In genomic region chr12:71129364-71129763, GRCh38 we compare ENCODE assay signal across 29 cellular contexts. TPM values are rescaled to one million over a fixed set of nuclear protein-coding genes. Genes with fewer than 3 reads are reported as not detected.
DNase-seq lines count a peak whose midpoint lies in the region; ATAC-seq, FAIRE-seq and TF ChIP-seq lines count a peak whose summit lies in the region.
"Had no signal": no experiment of that assay in that cellular context is flagged by ENCODE, and none has a peak within 500 bp of the region (broad histone marks: within the 10 kb centered on the region; RNA-seq: fewer than 3 reads in every experiment).

No MANE protein-coding gene starts in this region.

- no peak for DNase-seq in A673 (ENCODE audit: low spot score)
- no peak for DNase-seq in pancreas
- DNase-seq in HuH-7 (ENCODE audit: low spot score) = no peak
- DNase-seq in breast epithelium (ENCODE audit: low spot score in 2 of 2) = no peak
- no peak for DNase-seq in aorta
- DNase-seq: ACHN; BE2C; C1 segment of cervical spinal cord; CD4-positive, alpha-beta memory T cell; CD4-positive, CD25-positive, alpha-beta regulatory T cell; CD8-positive, alpha-beta memory T cell; COR-L47; DMS 273 treated with DMSO at 0.1 percent for 48 hours; DMS153; DMS53; DMS79; DND-41; EL; GDM1 had no signal

- no peaks in the 10 kb centered on the region for H3K9me3 ChIP-seq in A673 (ENCODE audit: low read depth, low read length, poor library complexity, severe bottlenecking)
- no peaks in the 10 kb centered on the region for H3K9me3 ChIP-seq in pancreas
- no peaks in the 10 kb centered on the region for H3K9me3 ChIP-seq in breast epithelium
- no peaks in the 10 kb centered on the region for H3K9me3 ChIP-seq in aorta (ENCODE audit: control insufficient read depth, low read length)
- H3K9me3 ChIP-seq: A549, BE2C, BLaER1 had no signal

- 65 to 71% methylated on average over 2 of the region's 2 CpGs for WGBS in pancreas, 2 donors
- WGBS in aorta, 2 donors = 83 to 85% methylated on average over 2 of the region's 2 CpGs

- H3K36me3 ChIP-seq in A673 (ENCODE audit: insufficient read depth, low read length, poor library complexity, severe bottlenecking) = peaks cover 28% of the 10 kb centered on the region
- peaks cover 0 to 4% (median 0%) of the 10 kb centered on the region in 3 donors for H3K36me3 ChIP-seq in pancreas
- H3K36me3 ChIP-seq in breast epithelium = no peaks in the 10 kb centered on the region
- no peaks in the 10 kb centered on the region for H3K36me3 ChIP-seq in aorta (ENCODE audit: control insufficient read depth in 1 of 2, insufficient read depth in 2 of 2, low read length in 1 of 2)
- H3K36me3 ChIP-seq: BLaER1 had no signal

- intact Hi-C loops in A673 (cut with micrococcal nuclease; ENCODE audit: unreplicated experiment) (no loop called here), pancreas (cut with DNase I) (no loop called here), breast epithelium (cut with DNase I; ENCODE audit: low total_unique reads) (no loop called here), aorta (cut with DNase I) (no loop called here)

- CTCF ChIA-PET in A673 (lab: Charles Lee) = no interaction called here

- no TSS peak for BruUV-seq in A673 (replicated peaks; lab: Mats Ljungman, UMichigan)

- H3K4me1 ChIP-seq in A673 (ENCODE audit: insufficient read depth, low read length, poor library complexity, severe bottlenecking) (peaks cover 69% of the 10 kb centered on the region), pancreas (peaks cover 0 to 9% (median 7%) of the 10 kb centered on the region in 3 donors), breast epithelium (no peaks in the 10 kb centered on the region), aorta (ENCODE audit: control insufficient read depth in 1 of 2, insufficient read depth in 2 of 2, low read length in 2 of 2) (no peaks in the 10 kb centered on the region)
- H3K4me1 ChIP-seq: A549, BLaER1 had no signal

- no peaks in the 10 kb centered on the region for H3K27me3 ChIP-seq in A673 (replicated peaks; ENCODE audit: insufficient read depth, low read depth, low read length, poor library complexity)
- H3K27me3 ChIP-seq in pancreas = no peaks in the 10 kb centered on the region
- H3K27me3 ChIP-seq in breast epithelium = no peaks in the 10 kb centered on the region
- no peaks in the 10 kb centered on the region for H3K27me3 ChIP-seq in aorta (ENCODE audit: control insufficient read depth in 1 of 2, insufficient read depth in 2 of 2, low read length in 1 of 2)
- H3K27me3 ChIP-seq: BE2C, BLaER1 had no signal

- POLR2A ChIA-PET in A673 (lab: Charles Lee; ENCODE audit: low non-redundant PET) = no interaction called here

- TF ChIP-seq CTCF in A673 (conservative IDR thresholded peaks at IDR 0.05; ENCODE audit: low read depth, low read length) (no peak), pancreas (IDR thresholded peaks at IDR 0.05) (no peak), breast epithelium (IDR thresholded peaks at IDR 0.05) (no peak)

- no peak overlapping the region for H3K4me3 ChIP-seq in A673 (ENCODE audit: low read depth, low read length, poor library complexity, severe bottlenecking)
- no peak overlapping the region for H3K4me3 ChIP-seq in pancreas
- H3K4me3 ChIP-seq in breast epithelium = no peak overlapping the region
- H3K4me3 ChIP-seq in aorta (ENCODE audit: low read length in 2 of 2) = no peak overlapping the region
- H3K4me3 ChIP-seq: A549, BLaER1, GM12878 had no signal

- ATAC-seq in pancreas = no peak
- no peak for ATAC-seq in aorta (ENCODE audit: low FRiP score)
- ATAC-seq: A549, GM12878 had no signal

- peak; percentile 35 for FAIRE-seq in endometrium (lab: Jason Lieb, UNC)
- peak; percentile 59 for FAIRE-seq in pancreas (lab: Jason Lieb, UNC)
- FAIRE-seq: A549, GM12878, GM12892, GM18507 had no signal

- H3K27ac ChIP-seq in A673 (ENCODE audit: low read depth, low read length, poor library complexity, severe bottlenecking) (peak overlapping the region; percentile 59), pancreas (no peak overlapping the region), breast epithelium (no peak overlapping the region), aorta (ENCODE audit: low read depth in 1 of 2, low read length in 2 of 2) (no peak overlapping the region)
- H3K27ac ChIP-seq: A549, BLaER1 had no signal

- TF ChIP-seq POLR2A in breast epithelium (IDR thresholded peaks at IDR 0.05) = no peak

RNA-seq across cellular contexts. Expression of gene TSPAN8, which starts 28.4 kb away (rescaled TPM):
- 74.7 and 79.4 TPM in 2 replicates for total RNA-seq in A673 (2021)
- total RNA-seq in pancreas = 10 to 100 TPM; 21.8 to 90.3 (median 25.8) TPM
- polyA plus RNA-seq in pancreas = 10 to 100 TPM; 38.2 to 95.9 TPM
- total RNA-seq in breast epithelium = 10 to 100 TPM in 2 of 3 donors, 1 to 10 TPM in 1; 3.1 to 28.3 (median 18.4) TPM
- 1 to 10 TPM; 1.4 to 7.5 TPM for total RNA-seq in aorta
- 100 to 1,000 TPM in 1 of 2 donors, 10 to 100 TPM in 1; 16.2 to 187 TPM for polyA plus RNA-seq in aorta
- total RNA-seq: CD4-positive, alpha-beta memory T cell; CD4-positive, CD25-positive, alpha-beta regulatory T cell; CD8-positive, alpha-beta memory T cell; Daoy; G401 had no signal
- polyA plus RNA-seq: AG04450; CD14-positive monocyte; CD4-positive, alpha-beta memory T cell; CD4-positive, CD25-positive, alpha-beta regulatory T cell; CD8-positive, alpha-beta memory T cell had no signal
